ENCODE assay signal across 8 cellular contexts in the genomic region with DNA sequence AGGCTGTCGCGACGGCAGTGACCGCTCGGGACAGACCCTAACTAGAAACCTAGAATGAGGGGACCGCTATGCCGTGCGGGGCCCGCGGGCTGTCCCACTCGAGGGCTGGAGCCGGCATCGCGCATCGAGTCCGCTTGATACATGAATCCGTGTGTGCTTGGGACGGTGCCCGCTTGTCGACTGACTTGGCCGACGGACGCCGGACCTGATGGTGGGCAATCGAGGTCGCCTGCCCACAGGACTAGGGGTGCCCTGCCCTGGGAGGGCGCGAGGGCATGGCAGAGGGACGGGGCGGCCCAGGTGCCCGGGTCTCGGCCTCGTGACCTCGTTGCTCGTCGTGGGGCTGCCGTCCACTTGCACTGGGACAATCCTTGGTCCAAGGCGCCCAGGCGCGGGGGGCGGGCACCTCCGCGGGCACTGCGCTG. TPM values are rescaled to one million over a fixed set of nuclear protein-coding genes. Genes with fewer than 3 reads are reported as not detected.
DNase-seq lines count a peak whose midpoint lies in the region; ATAC-seq, FAIRE-seq and TF ChIP-seq lines count a peak whose summit lies in the region.

No MANE protein-coding gene starts in this region.

- H3K27me3 ChIP-seq in pancreas: no peaks in the 10 kb centered on the region

- H3K4me1 Mint-ChIP-seq in activated CD8-positive, alpha-beta T cell treated with anti-CD3 and anti-CD28 coated beads, Interleukin-2, amount 10 ng/mL, durations not matched to agents 7 days and 5 days (ENCODE audit: low read depth): peaks cover 28% of the 10 kb centered on the region

- no peak for TF ChIP-seq CTCF in pancreas (IDR thresholded peaks at IDR 0.05)

- H3K36me3 ChIP-seq in pancreas: peaks cover 6 to 11% (median 9%) of the 10 kb centered on the region in 3 donors

- no peaks in the 10 kb centered on the region for H3K27me3 Mint-ChIP-seq in activated CD8-positive, alpha-beta T cell treated with anti-CD3 and anti-CD28 coated beads, Interleukin-2, amount 10 ng/mL, durations not matched to agents 7 days and 5 days (ENCODE audit: low read depth)

- H3K9me3 ChIP-seq in pancreas: no peaks in the 10 kb centered on the region

- WGBS in pancreas, 2 donors: 1 to 2% methylated on average over 37 to 44 of the region's 44 CpGs

- no peak for FAIRE-seq in pancreas (lab: Jason Lieb, UNC)

- intact Hi-C loops in pancreas (cut with DNase I): no loop called here

- H3K9me3 Mint-ChIP-seq in activated CD8-positive, alpha-beta T cell treated with anti-CD3 and anti-CD28 coated beads, Interleukin-2, amount 10 ng/mL, durations not matched to agents 7 days and 5 days (ENCODE audit: insufficient read depth): no peaks in the 10 kb centered on the region

- H3K27ac ChIP-seq in pancreas: peak overlapping the region; percentile 99 to 100 (median 100)

- peaks cover 46% of the 10 kb centered on the region for H3K36me3 Mint-ChIP-seq in activated CD8-positive, alpha-beta T cell treated with anti-CD3 and anti-CD28 coated beads, Interleukin-2, amount 10 ng/mL, durations not matched to agents 7 days and 5 days (ENCODE audit: low read depth)

- H3K4me1 ChIP-seq in pancreas: peaks cover 10 to 25% (median 14%) of the 10 kb centered on the region in 3 donors

- H3K4me3 Mint-ChIP-seq in activated CD8-positive, alpha-beta T cell treated with anti-CD3 and anti-CD28 coated beads, Interleukin-2, amount 10 ng/mL, durations not matched to agents 7 days and 5 days: peak overlapping the region; percentile 97

- CTCF ChIA-PET in activated CD8-positive, alpha-beta T cell treated with anti-CD3 and anti-CD28 coated beads, Interleukin-2, amount 10 ng/mL, durations not matched to agents 7 days and 5 days (lab: Charles Lee): interaction anchor here (0.9 to 9.7 kb wide), 18 partner anchors 8 to 243 kb away, joined by 3 to 139 read pairs (median 7); partner anchors contain the start of genes COPS7B and NCL

- DNase-seq in ELR (ENCODE audit: low read depth): peak; percentile 45
- DNase-seq in activated CD8-positive, alpha-beta T cell treated with anti-CD3 and anti-CD28 coated beads, Interleukin-2, amount 10 ng/mL, durations not matched to agents 7 days and 5 days: peak; percentile 62
- DNase-seq in fibroblast of gingiva (ENCODE audit: low read depth): peak; percentile 58
- no peak for DNase-seq in pancreas
- no peak for DNase-seq in DMS79 treated with DMSO at 0.1 percent for 48 hours (lab: John Stamatoyannopoulos, UW)

- POLR2A ChIA-PET in activated CD8-positive, alpha-beta T cell treated with anti-CD3 and anti-CD28 coated beads, Interleukin-2, amount 10 ng/mL, durations not matched to agents 7 days and 5 days (lab: Charles Lee): interaction anchor here (0.6 to 7.2 kb wide), 24 partner anchors 9 to 976 kb away, joined by 3 to 129 read pairs (median 5); partner anchors contain the start of genes COPS7B, NCL and PDE6D

- H3K4me3 ChIP-seq in pancreas: peak overlapping the region; percentile 18 to 88 (median 57)

- peak overlapping the region; percentile 100 for H3K27ac Mint-ChIP-seq in activated CD8-positive, alpha-beta T cell treated with anti-CD3 and anti-CD28 coated beads, Interleukin-2, amount 10 ng/mL, durations not matched to agents 7 days and 5 days

- ATAC-seq in HG03064 (IDR thresholded peaks at IDR 0.05; ENCODE audit: low read depth, unreplicated experiment): peak; percentile 0
- peak; percentile 2 for ATAC-seq in activated CD8-positive, alpha-beta T cell treated with anti-CD3 and anti-CD28 coated beads, Interleukin-2, amount 10 ng/mL, durations not matched to agents 7 days and 5 days
- ATAC-seq in pancreas: peak in 3 of 4 donors; percentile 0
- ATAC-seq in HG02884 (IDR thresholded peaks at IDR 0.05; ENCODE audit: unreplicated experiment): no peak
- no peak for ATAC-seq in HG03460 (IDR thresholded peaks at IDR 0.05; ENCODE audit: unreplicated experiment)

RNA-seq across cellular contexts. Expression of gene PTMA, which starts 0.7 kb away (rescaled TPM):
- total RNA-seq in activated CD8-positive, alpha-beta T cell treated with anti-CD3 and anti-CD28 coated beads, Interleukin-2, amount 10 ng/mL, durations not matched to agents 7 days and 5 days: 1,000 to 10,000 TPM; 1,769 to 1,842 TPM
- 100 to 1,000 TPM; 319 to 600 (median 503) TPM for total RNA-seq in pancreas
- 100 to 1,000 TPM; 627 to 751 TPM for polyA plus RNA-seq in pancreas

Comparison
In these comparisons a context has a peak if more than half of its experiments do, and no peak if none do; other contexts are left out.
1. DNase-seq: peak in ELR (single experiment), activated CD8-positive, alpha-beta T cell treated with anti-CD3 and anti-CD28 coated beads, Interleukin-2, amount 10 ng/mL, durations not matched to agents 7 days and 5 days (single experiment) and fibroblast of gingiva (single experiment); none in pancreas (0 of 6) and DMS79 treated with DMSO at 0.1 percent for 48 hours (single experiment).
2. ATAC-seq: peak in HG03064 (single experiment), activated CD8-positive, alpha-beta T cell treated with anti-CD3 and anti-CD28 coated beads, Interleukin-2, amount 10 ng/mL, durations not matched to agents 7 days and 5 days (single experiment) and pancreas (3 of 4); none in HG02884 (single experiment) and HG03460 (single experiment).